22 cellular contexts compared by ENCODE assay signal in the genomic region with DNA sequence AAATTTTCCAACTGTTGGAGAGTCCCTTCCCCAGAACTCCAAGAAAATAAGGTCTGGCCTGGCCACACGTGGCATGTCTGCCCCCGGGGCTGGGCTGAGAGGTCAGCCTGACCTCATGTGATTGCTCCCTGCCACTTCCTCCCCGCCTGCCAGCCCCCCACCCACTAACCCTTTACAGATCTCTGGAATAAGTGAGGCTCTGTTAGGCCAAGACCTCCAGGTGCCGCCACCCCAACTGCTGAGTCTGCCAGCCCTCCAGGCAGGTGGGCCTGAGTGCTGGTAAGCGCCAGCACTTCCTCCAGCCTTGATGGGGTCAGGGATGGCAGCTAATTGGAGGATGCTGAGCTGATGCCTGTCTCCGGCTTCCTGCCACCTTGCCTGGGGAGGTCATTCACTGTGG.
A peak's percentile ranks its signal among the peaks of the same experiment; 100 is the strongest.
DNase-seq lines count a peak whose midpoint lies in the region; ATAC-seq and TF ChIP-seq lines count a peak whose summit lies in the region.
"Had no signal": no experiment of that assay in that cellular context is flagged by ENCODE, and none has a peak within 500 bp of the region (broad histone marks: within the 10 kb centered on the region; RNA-seq: fewer than 3 reads in every experiment).

No MANE protein-coding gene starts in this region.

- no peak overlapping the region for H3K18ac ChIP-seq in neuronal stem cell (ENCODE audit: low read length)

- H3K27me3 ChIP-seq in neuronal stem cell (ENCODE audit: control insufficient read depth in 3 of 3, insufficient read depth in 3 of 3, low read depth in 1 of 3, low read length in 3 of 3) = no peaks in the 10 kb centered on the region
- H3K27me3 ChIP-seq: BE2C, BLaER1 had no signal

- H3K23ac ChIP-seq in neuronal stem cell (ENCODE audit: low read depth, low read length, poor library complexity) = no peak overlapping the region

- intact Hi-C loops in Right ventricle myocardium inferior (cut with DNase I) = no loop called here
- intact Hi-C loops in left ventricle myocardium superior (cut with micrococcal nuclease) = no loop called here

- H3K36me3 ChIP-seq in neuronal stem cell (replicated peaks in 1 of 2; ENCODE audit: control insufficient read depth in 2 of 2, insufficient read depth in 2 of 2, low read length in 2 of 2) = no peaks in the 10 kb centered on the region
- H3K36me3 ChIP-seq: BE2C, BLaER1 had no signal

- no peaks in the 10 kb centered on the region for H3K9me3 ChIP-seq in neuronal stem cell (replicated peaks in 1 of 2; ENCODE audit: control insufficient read depth in 2 of 2, insufficient read depth in 1 of 2, low read depth in 1 of 2, low read length in 2 of 2)
- H3K9me3 ChIP-seq: BE2C, BLaER1 had no signal

- peak overlapping the region; percentile 2 for H2AK5ac ChIP-seq in neuronal stem cell (ENCODE audit: low read depth, low read length)

- in situ Hi-C loops in GM13977 (cut with MboI; ENCODE audit: low pct_unique_long_range_greater_than_20kb, low sequenced_read_pairs, unreplicated experiment) = no loop called here

- H2BK15ac ChIP-seq in neuronal stem cell (ENCODE audit: low read length) = no peak overlapping the region

- no peak overlapping the region for H3K4me2 ChIP-seq in neuronal stem cell (ENCODE audit: insufficient read depth, low read length, poor library complexity, severe bottlenecking)
- H3K4me2 ChIP-seq: BLaER1 had no signal

- no CpG with 5 or more reads among the region's 6 CpGs for WGBS in neuronal stem cell (ENCODE audit: extremely low coverage in 2 of 2, insufficient read length in 2 of 2, insufficient replicate concordance in 1 of 2), 2 donors

- H4K91ac ChIP-seq in neuronal stem cell (ENCODE audit: low read depth, low read length, poor library complexity) = no peak overlapping the region

- no peak overlapping the region for H4K8ac ChIP-seq in neuronal stem cell (ENCODE audit: low read depth, low read length)

- no peak overlapping the region for H2AFZ ChIP-seq in neuronal stem cell (ENCODE audit: low read length)

- H3K14ac ChIP-seq in neuronal stem cell (ENCODE audit: low read length) = no peak overlapping the region

- no peak overlapping the region for H2BK120ac ChIP-seq in neuronal stem cell (ENCODE audit: low read depth, low read length)

- H3K4me3 ChIP-seq in neuronal stem cell (ENCODE audit: low read length in 2 of 2) = no peak overlapping the region
- H3K4me3 ChIP-seq: BLaER1, GM12878 had no signal

- no peak overlapping the region for H3K4ac ChIP-seq in neuronal stem cell (ENCODE audit: low read length)

- DNase-seq in Right ventricle myocardium inferior (ENCODE audit: missing footprints) (peak; percentile 57), left ventricle myocardium superior (no peak), neuronal stem cell (ENCODE audit: low spot score) (no peak), GM13977 (ENCODE audit: low spot score) (no peak), SK-N-DZ (ENCODE audit: low spot score) (no peak)
- DNase-seq: 8988T; ACHN; BE2C; C1 segment of cervical spinal cord; CD4-positive, alpha-beta memory T cell; CD4-positive, CD25-positive, alpha-beta regulatory T cell; CD8-positive, alpha-beta memory T cell; COR-L47; DMS 273 treated with DMSO at 0.1 percent for 48 hours; DMS153; DMS53; DMS79; DND-41; EL; GDM1 had no signal

- no peak for TF ChIP-seq CTCF in GM13977 (IDR thresholded peaks at IDR 0.05; ENCODE audit: extremely low read depth, insufficient read depth, missing control alignments)

- H3K79me1 ChIP-seq in neuronal stem cell (ENCODE audit: low read depth, low read length) = no peaks in the 10 kb centered on the region

- H3K4me1 ChIP-seq in neuronal stem cell (ENCODE audit: control insufficient read depth in 2 of 2, insufficient read depth in 1 of 2, low read depth in 1 of 2, low read length in 2 of 2) = peaks cover 0 to 2% of the 10 kb centered on the region in 2 donors
- H3K4me1 ChIP-seq: BLaER1 had no signal

- no peak overlapping the region for H2BK12ac ChIP-seq in neuronal stem cell (ENCODE audit: low read length)

- H3K27ac ChIP-seq in neuronal stem cell (replicated peaks; ENCODE audit: low read length) = no peak overlapping the region
- H3K27ac ChIP-seq: BLaER1 had no signal

- ATAC-seq in Right ventricle myocardium inferior = no peak
- ATAC-seq in left ventricle myocardium superior = no peak
- ATAC-seq: GM12878 had no signal

- H2BK5ac ChIP-seq in neuronal stem cell (ENCODE audit: low read length) = no peak overlapping the region

- H3K9ac ChIP-seq in neuronal stem cell (ENCODE audit: low read depth, low read length, poor library complexity) = no peak overlapping the region
- H3K9ac ChIP-seq: BLaER1 had no signal
